In genomic region chr2:239717319-239717675, GRCh38 we compare ENCODE assay signal across 20 cellular contexts.
"Had no signal": no experiment of that assay in that cellular context is flagged by ENCODE, and none has a peak within 500 bp of the region (broad histone marks: within the 10 kb centered on the region; RNA-seq: fewer than 3 reads in every experiment).

No MANE protein-coding gene starts in this region.

- H3K9me3 ChIP-seq: psoas muscle, thoracic aorta had no signal

- H3K4me1 Mint-ChIP-seq: activated CD8-positive, alpha-beta memory T cell treated with anti-CD3 and anti-CD28 coated beads, Interleukin-2, amount 10 ng/mL, durations not matched to agents 7 days and 5 days; activated naive CD4-positive, alpha-beta T cell treated with anti-CD3 and anti-CD28 coated beads, Interleukin-2, amount 50 U/mL, for 24 hours; natural killer cell; stimulated activated naive B cell treated with anti-CD40 and anti-IgM and Interleukin-4, amounts not matched to agents 10 μg/mL and 1 μg/mL and 100 μg/mL, for 72 hours had no signal

- H3K9ac ChIP-seq: SK-N-SH had no signal

- H3K4me3 ChIP-seq: ascending aorta, psoas muscle, thoracic aorta had no signal

- H3K27ac ChIP-seq: psoas muscle, thoracic aorta had no signal

- H3K4me3 Mint-ChIP-seq: activated CD4-positive, alpha-beta memory T cell treated with anti-CD3 and anti-CD28 coated beads for 36 hours; activated CD8-positive, alpha-beta memory T cell treated with anti-CD3 and anti-CD28 coated beads, Interleukin-2, amount 10 ng/mL, durations not matched to agents 7 days and 5 days; activated naive CD4-positive, alpha-beta T cell treated with anti-CD3 and anti-CD28 coated beads, Interleukin-2, amount 50 U/mL, for 24 hours; mesothelial cell of epicardium; natural killer cell; stimulated activated naive B cell treated with anti-CD40 and anti-IgM and Interleukin-4, amounts not matched to agents 10 μg/mL and 1 μg/mL and 100 μg/mL, for 72 hours had no signal

- H3K9me3 Mint-ChIP-seq: activated naive CD4-positive, alpha-beta T cell treated with anti-CD3 and anti-CD28 coated beads, Interleukin-2, amount 50 U/mL, for 24 hours had no signal

- H3K36me3 Mint-ChIP-seq: activated CD8-positive, alpha-beta memory T cell treated with anti-CD3 and anti-CD28 coated beads, Interleukin-2, amount 10 ng/mL, durations not matched to agents 7 days and 5 days; mesothelial cell of epicardium; natural killer cell; stimulated activated naive B cell treated with anti-CD40 and anti-IgM and Interleukin-4, amounts not matched to agents 10 μg/mL and 1 μg/mL and 100 μg/mL, for 72 hours; type B pancreatic cell had no signal

- H3K36me3 ChIP-seq: ascending aorta, thoracic aorta had no signal

- ATAC-seq: activated CD8-positive, alpha-beta memory T cell treated with anti-CD3 and anti-CD28 coated beads, Interleukin-2, amount 10 ng/mL, durations not matched to agents 7 days and 5 days; natural killer cell; stimulated activated naive B cell treated with anti-CD40 and anti-IgM and Interleukin-4, amounts not matched to agents 10 μg/mL and 1 μg/mL and 100 μg/mL, for 72 hours had no signal

- DNase-seq: activated CD4-positive, alpha-beta T cell treated with anti-CD3 and anti-CD28 coated beads for 48 hours; activated CD8-positive, alpha-beta memory T cell treated with anti-CD3 and anti-CD28 coated beads, Interleukin-2, amount 10 ng/mL, durations not matched to agents 7 days and 5 days; activated gamma-delta T cell treated with Interleukin-2 at 50 U/mL for 16 hours; activated T-cell treated with anti-CD3 and anti-CD28 coated beads for 4 hours; cortex of kidney; effector CD4-positive, alpha-beta T cell; mammary epithelial cell; small intestine; stimulated activated CD4-positive, alpha-beta T cell treated with anti-CD3 and anti-CD28 coated beads, Interleukin-15, amount 100 ng/mL, for 24 hours; stimulated activated naive B cell treated with anti-CD40 and anti-IgM and Interleukin-4, amounts not matched to agents 10 μg/mL and 1 μg/mL and 100 μg/mL, for 72 hours; T-helper 2 cell had no signal

- H3K4me1 ChIP-seq: ascending aorta, psoas muscle had no signal

- H3K27me3 ChIP-seq: ascending aorta had no signal

- H3K27ac Mint-ChIP-seq: activated CD4-positive, alpha-beta memory T cell treated with anti-CD3 and anti-CD28 coated beads for 36 hours; activated CD8-positive, alpha-beta memory T cell treated with anti-CD3 and anti-CD28 coated beads, Interleukin-2, amount 10 ng/mL, durations not matched to agents 7 days and 5 days; activated naive CD4-positive, alpha-beta T cell treated with anti-CD3 and anti-CD28 coated beads, Interleukin-2, amount 50 U/mL, for 24 hours; natural killer cell; stimulated activated naive B cell treated with anti-CD40 and anti-IgM and Interleukin-4, amounts not matched to agents 10 μg/mL and 1 μg/mL and 100 μg/mL, for 72 hours had no signal

- H3K27me3 Mint-ChIP-seq: activated CD8-positive, alpha-beta memory T cell treated with anti-CD3 and anti-CD28 coated beads, Interleukin-2, amount 10 ng/mL, durations not matched to agents 7 days and 5 days; stimulated activated naive B cell treated with anti-CD40 and anti-IgM and Interleukin-4, amounts not matched to agents 10 μg/mL and 1 μg/mL and 100 μg/mL, for 72 hours; type B pancreatic cell had no signal
